2 cellular contexts compared by ENCODE assay signal in genomic region chr12:79773896-79774295, GRCh38.
TF ChIP-seq lines count a peak whose summit lies in the region.

No MANE protein-coding gene starts in this region.

TF ChIP-seq in IMR-90, 13 proteins besides CTCF, POLR2A, EP300 and RAD21:
- TF ChIP-seq CEBPB (IDR thresholded peaks at IDR 0.05; ENCODE audit: low read depth, low read length) = peak; percentile 36; the same call in 1 of the 2 replicates
- no peak for TF ChIP-seq BHLHE40 (IDR thresholded peaks at IDR 0.05; ENCODE audit: low read depth, low read length)

TF ChIP-seq in GM12878, 131 proteins besides CTCF, POLR2A, EP300 and RAD21:
- TF ChIP-seq ATF3 (IDR thresholded peaks at IDR 0.05; ENCODE audit: borderline replicate concordance, extremely low read depth, low read depth, low read length) (no peak), IKZF1 (conservative IDR thresholded peaks at IDR 0.05) (no peak), SUPT20H (IDR thresholded peaks at IDR 0.05; ENCODE audit: borderline replicate concordance, control insufficient read depth, low read depth, low read length) (no peak), MTA3 (IDR thresholded peaks at IDR 0.05; ENCODE audit: borderline replicate concordance, low read length) (no peak), CBX3 (IDR thresholded peaks at IDR 0.05; ENCODE audit: borderline replicate concordance, low read depth) (no peak), EGR1 (IDR thresholded peaks at IDR 0.05; ENCODE audit: borderline replicate concordance in 1 of 2, low read depth in 2 of 2, low read length in 2 of 2) (no peak), USF2 (IDR thresholded peaks at IDR 0.05; ENCODE audit: borderline replicate concordance, low read depth, low read length) (no peak), BHLHE40 (IDR thresholded peaks at IDR 0.05; ENCODE audit: borderline replicate concordance in 1 of 2, low read depth in 2 of 2, low read length in 1 of 2) (no peak), ZBTB33 (IDR thresholded peaks at IDR 0.05) (no peak)
- TF ChIP-seq, protein P1, sequence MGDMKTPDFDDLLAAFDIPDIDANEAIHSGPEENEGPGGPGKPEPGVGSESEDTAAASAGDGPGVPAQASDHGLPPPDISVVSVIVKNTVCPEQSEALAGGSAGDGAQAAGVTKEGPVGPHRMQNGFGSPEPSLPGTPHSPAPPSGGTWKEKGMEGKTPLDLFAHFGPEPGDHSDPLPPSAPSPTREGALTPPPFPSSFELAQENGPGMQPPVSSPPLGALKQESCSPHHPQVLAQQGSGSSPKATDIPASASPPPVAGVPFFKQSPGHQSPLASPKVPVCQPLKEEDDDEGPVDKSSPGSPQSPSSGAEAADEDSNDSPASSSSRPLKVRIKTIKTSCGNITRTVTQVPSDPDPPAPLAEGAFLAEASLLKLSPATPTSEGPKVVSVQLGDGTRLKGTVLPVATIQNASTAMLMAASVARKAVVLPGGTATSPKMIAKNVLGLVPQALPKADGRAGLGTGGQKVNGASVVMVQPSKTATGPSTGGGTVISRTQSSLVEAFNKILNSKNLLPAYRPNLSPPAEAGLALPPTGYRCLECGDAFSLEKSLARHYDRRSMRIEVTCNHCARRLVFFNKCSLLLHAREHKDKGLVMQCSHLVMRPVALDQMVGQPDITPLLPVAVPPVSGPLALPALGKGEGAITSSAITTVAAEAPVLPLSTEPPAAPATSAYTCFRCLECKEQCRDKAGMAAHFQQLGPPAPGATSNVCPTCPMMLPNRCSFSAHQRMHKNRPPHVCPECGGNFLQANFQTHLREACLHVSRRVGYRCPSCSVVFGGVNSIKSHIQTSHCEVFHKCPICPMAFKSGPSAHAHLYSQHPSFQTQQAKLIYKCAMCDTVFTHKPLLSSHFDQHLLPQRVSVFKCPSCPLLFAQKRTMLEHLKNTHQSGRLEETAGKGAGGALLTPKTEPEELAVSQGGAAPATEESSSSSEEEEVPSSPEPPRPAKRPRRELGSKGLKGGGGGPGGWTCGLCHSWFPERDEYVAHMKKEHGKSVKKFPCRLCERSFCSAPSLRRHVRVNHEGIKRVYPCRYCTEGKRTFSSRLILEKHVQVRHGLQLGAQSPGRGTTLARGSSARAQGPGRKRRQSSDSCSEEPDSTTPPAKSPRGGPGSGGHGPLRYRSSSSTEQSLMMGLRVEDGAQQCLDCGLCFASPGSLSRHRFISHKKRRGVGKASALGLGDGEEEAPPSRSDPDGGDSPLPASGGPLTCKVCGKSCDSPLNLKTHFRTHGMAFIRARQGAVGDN (IDR thresholded peaks at IDR 0.05) = no peak
- TF ChIP-seq, protein P2, sequence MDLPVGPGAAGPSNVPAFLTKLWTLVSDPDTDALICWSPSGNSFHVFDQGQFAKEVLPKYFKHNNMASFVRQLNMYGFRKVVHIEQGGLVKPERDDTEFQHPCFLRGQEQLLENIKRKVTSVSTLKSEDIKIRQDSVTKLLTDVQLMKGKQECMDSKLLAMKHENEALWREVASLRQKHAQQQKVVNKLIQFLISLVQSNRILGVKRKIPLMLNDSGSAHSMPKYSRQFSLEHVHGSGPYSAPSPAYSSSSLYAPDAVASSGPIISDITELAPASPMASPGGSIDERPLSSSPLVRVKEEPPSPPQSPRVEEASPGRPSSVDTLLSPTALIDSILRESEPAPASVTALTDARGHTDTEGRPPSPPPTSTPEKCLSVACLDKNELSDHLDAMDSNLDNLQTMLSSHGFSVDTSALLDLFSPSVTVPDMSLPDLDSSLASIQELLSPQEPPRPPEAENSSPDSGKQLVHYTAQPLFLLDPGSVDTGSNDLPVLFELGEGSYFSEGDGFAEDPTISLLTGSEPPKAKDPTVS (IDR thresholded peaks at IDR 0.05; ENCODE audit: low read depth, low read length) = no peak
